2 cellular contexts compared by ENCODE assay signal in genomic region chr3:127824151-127824825, GRCh38.
TF ChIP-seq lines count a peak whose summit lies in the region.

No MANE protein-coding gene starts in this region.

TF ChIP-seq in IMR-90, 13 proteins besides CTCF, POLR2A, EP300 and RAD21:
- no peak for TF ChIP-seq CEBPB (IDR thresholded peaks at IDR 0.05; ENCODE audit: low read depth, low read length)
- no peak for TF ChIP-seq CHD1 (IDR thresholded peaks at IDR 0.05; ENCODE audit: low read depth, low read length)
- no peak for TF ChIP-seq BHLHE40 (IDR thresholded peaks at IDR 0.05; ENCODE audit: low read depth, low read length)
- no peak for TF ChIP-seq NFE2L2 (IDR thresholded peaks at IDR 0.05; ENCODE audit: low read depth, low read length)
- TF ChIP-seq SMC3 (IDR thresholded peaks at IDR 0.05; ENCODE audit: low read depth, low read length): no peak
- no peak for TF ChIP-seq ELK1 (IDR thresholded peaks at IDR 0.05; ENCODE audit: borderline replicate concordance, low read depth, low read length)

TF ChIP-seq in H1, 55 proteins besides CTCF, POLR2A, EP300 and RAD21:
- no peak for TF ChIP-seq RBBP5 (IDR thresholded peaks at IDR 0.05; ENCODE audit: borderline replicate concordance, low read depth, low read length)
- TF ChIP-seq TBP (IDR thresholded peaks at IDR 0.05; ENCODE audit: low read depth, low read length): no peak
- no peak for TF ChIP-seq CHD1 (IDR thresholded peaks at IDR 0.05; ENCODE audit: low read depth, low read length)
- no peak for TF ChIP-seq CTBP2 (IDR thresholded peaks at IDR 0.05; ENCODE audit: borderline replicate concordance, insufficient read depth, insufficient read length, low read length)
